Comparison of ENCODE assay signal across 29 cellular contexts in the genomic region with DNA sequence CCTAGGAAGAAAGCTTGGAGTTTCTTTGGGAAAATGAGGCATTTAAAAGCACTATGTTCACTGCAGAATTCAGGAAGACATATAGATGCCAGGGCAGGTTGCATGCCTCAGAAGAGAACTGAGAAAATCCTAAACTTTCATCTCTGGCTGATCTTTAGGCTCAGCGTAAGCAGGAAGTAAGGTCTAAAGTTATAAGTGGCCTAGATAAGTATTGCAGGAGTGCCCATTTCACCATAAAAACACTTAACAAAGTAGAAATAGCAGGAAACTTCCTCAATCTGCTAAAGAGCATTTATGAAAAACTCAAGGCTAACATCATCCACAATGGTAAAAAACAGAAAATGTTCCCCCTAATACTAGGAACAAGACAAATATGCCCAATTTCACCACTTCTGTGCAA.
"Had no signal": no experiment of that assay in that cellular context is flagged by ENCODE, and none has a peak within 500 bp of the region (broad histone marks: within the 10 kb centered on the region; RNA-seq: fewer than 3 reads in every experiment).

No MANE protein-coding gene starts in this region.

- H3K4me3 Mint-ChIP-seq: activated CD4-positive, alpha-beta memory T cell treated with anti-CD3 and anti-CD28 coated beads, Interleukin-2, amount 10 ng/mL, durations not matched to agents 7 days and 5 days; activated CD4-positive, alpha-beta T cell treated with anti-CD3 and anti-CD28 coated beads, Interleukin-2, amount 10 ng/mL, durations not matched to agents 7 days and 5 days; activated naive CD8-positive, alpha-beta T cell; activated T-cell treated with anti-CD3 and anti-CD28 coated beads, Interleukin-2, amount 50 U/mL, for 4 hours; activated T-helper 17 cell treated with anti-CD3 and anti-CD28 coated beads, Interleukin-2, amount 50 U/mL, for 72 hours; central memory CD8-positive, alpha-beta T cell; dendritic cell treated with granulocyte-macrophage colony-stimulating factor and Interleukin-4, amounts not matched to agents 40 ng/mL and 50 ng/mL, for 4 days; WTC11 had no signal

- H3K4me1 Mint-ChIP-seq: activated CD4-positive, alpha-beta memory T cell treated with anti-CD3 and anti-CD28 coated beads, Interleukin-2, amount 10 ng/mL, durations not matched to agents 7 days and 5 days; activated CD4-positive, alpha-beta T cell treated with anti-CD3 and anti-CD28 coated beads, Interleukin-2, amount 10 ng/mL, durations not matched to agents 7 days and 5 days; activated T-helper 17 cell treated with anti-CD3 and anti-CD28 coated beads, Interleukin-2, amount 50 U/mL, for 72 hours; central memory CD8-positive, alpha-beta T cell had no signal

- H3K4me1 ChIP-seq: esophagus muscularis mucosa, gastroesophageal sphincter had no signal

- H3K9me3 Mint-ChIP-seq: activated CD4-positive, alpha-beta T cell treated with anti-CD3 and anti-CD28 coated beads, Interleukin-2, amount 10 ng/mL, durations not matched to agents 7 days and 5 days; dendritic cell treated with granulocyte-macrophage colony-stimulating factor and Interleukin-4, amounts not matched to agents 40 ng/mL and 50 ng/mL, for 4 days; WTC11 had no signal

- H3K27me3 Mint-ChIP-seq: activated CD4-positive, alpha-beta memory T cell treated with anti-CD3 and anti-CD28 coated beads, Interleukin-2, amount 10 ng/mL, durations not matched to agents 7 days and 5 days; activated CD4-positive, alpha-beta T cell treated with anti-CD3 and anti-CD28 coated beads, Interleukin-2, amount 10 ng/mL, durations not matched to agents 7 days and 5 days; activated naive CD8-positive, alpha-beta T cell; activated T-helper 17 cell treated with anti-CD3 and anti-CD28 coated beads, Interleukin-2, amount 50 U/mL, for 72 hours; central memory CD8-positive, alpha-beta T cell; dendritic cell treated with granulocyte-macrophage colony-stimulating factor and Interleukin-4, amounts not matched to agents 40 ng/mL and 50 ng/mL, for 4 days had no signal

- H3K36me3 Mint-ChIP-seq: activated naive CD8-positive, alpha-beta T cell; WTC11 had no signal

- H3K36me3 ChIP-seq: brain microvascular endothelial cell, esophagus muscularis mucosa, gastroesophageal sphincter had no signal

- H3K4me3 ChIP-seq: coronary artery, dorsolateral prefrontal cortex, esophagus muscularis mucosa, gastroesophageal sphincter had no signal

- H3K9me3 ChIP-seq: esophagus muscularis mucosa, gastroesophageal sphincter had no signal

- H3K27me3 ChIP-seq: brain microvascular endothelial cell, esophagus muscularis mucosa, gastroesophageal sphincter had no signal

- H3K27ac ChIP-seq: brain microvascular endothelial cell, coronary artery, dorsolateral prefrontal cortex, esophagus muscularis mucosa, gastroesophageal sphincter, VCaP had no signal

- ATAC-seq: activated T-cell treated with anti-CD3 and anti-CD28 coated beads, Interleukin-2, amount 50 U/mL, for 4 hours; activated T-helper 17 cell treated with anti-CD3 and anti-CD28 coated beads, Interleukin-2, amount 50 U/mL, for 72 hours; gastroesophageal sphincter; WTC11 had no signal

- DNase-seq: activated CD4-positive, alpha-beta memory T cell treated with anti-CD3 and anti-CD28 coated beads, Interleukin-2, amount 10 ng/mL, durations not matched to agents 7 days and 5 days; activated CD4-positive, alpha-beta T cell treated with anti-CD3 and anti-CD28 coated beads for 1 hour; activated CD4-positive, alpha-beta T cell treated with anti-CD3 and anti-CD28 coated beads for 4 hours; activated CD4-positive, alpha-beta T cell treated with anti-CD3 and anti-CD28 coated beads, Interleukin-2, amount 10 ng/mL, durations not matched to agents 7 days and 5 days; activated CD4-positive, alpha-beta T cell treated with anti-CD3 and anti-CD28 coated beads, Interleukin-2, amount 50 U/mL, for 4 hours; activated CD8-positive, alpha-beta memory T cell treated with anti-CD3 and anti-CD28 coated beads for 24 hours; activated effector memory CD4-positive, alpha-beta T cell treated with Interleukin-2 at 50 U/mL for 16 hours; activated gamma-delta T cell treated with Interleukin-2 at 50 U/mL for 16 hours; activated naive CD4-positive, alpha-beta T cell treated with anti-CD3 and anti-CD28 coated beads, Interleukin-2, amount 50 U/mL, for 16 hours; activated naive CD4-positive, alpha-beta T cell treated with Interleukin-2 at 50 U/mL for 16 hours; activated T-cell treated with anti-CD3 and anti-CD28 coated beads, Interleukin-2, amount 50 U/mL, for 4 hours; amniotic stem cell; anterior cingulate cortex; brain microvascular endothelial cell; dorsolateral prefrontal cortex; effector memory CD4-positive, alpha-beta T cell; erythroblast; foreskin melanocyte; head of caudate nucleus; T-helper 2 cell had no signal

- H3K27ac Mint-ChIP-seq: activated CD4-positive, alpha-beta memory T cell treated with anti-CD3 and anti-CD28 coated beads, Interleukin-2, amount 10 ng/mL, durations not matched to agents 7 days and 5 days; activated CD4-positive, alpha-beta T cell treated with anti-CD3 and anti-CD28 coated beads, Interleukin-2, amount 10 ng/mL, durations not matched to agents 7 days and 5 days; activated naive CD8-positive, alpha-beta T cell; activated T-helper 17 cell treated with anti-CD3 and anti-CD28 coated beads, Interleukin-2, amount 50 U/mL, for 72 hours; dendritic cell treated with granulocyte-macrophage colony-stimulating factor and Interleukin-4, amounts not matched to agents 40 ng/mL and 50 ng/mL, for 4 days; WTC11 had no signal
